8 cellular contexts compared by ENCODE assay signal in genomic region chr7:4973728-4974198, GRCh38. TPM values are rescaled to one million over a fixed set of nuclear protein-coding genes. Genes with fewer than 3 reads are reported as not detected.
DNase-seq lines count a peak whose midpoint lies in the region; ATAC-seq, FAIRE-seq and TF ChIP-seq lines count a peak whose summit lies in the region.

No MANE protein-coding gene starts in this region.

- TF ChIP-seq CTCF in fibroblast of lung (conservative IDR thresholded peaks at IDR 0.05 in 1 of 2, IDR thresholded peaks at IDR 0.05 in 1 of 2; ENCODE audit: low read depth in 1 of 2, low read length in 2 of 2) = peak; percentile 76 to 81

- H2AFZ ChIP-seq in fibroblast of lung (ENCODE audit: low read length) = peak overlapping the region; percentile 88

- ATAC-seq in GM21723 (IDR thresholded peaks at IDR 0.05; ENCODE audit: unreplicated experiment) = peak; percentile 96
- ATAC-seq in naive thymus-derived CD4-positive, alpha-beta T cell = peak; percentile 99
- ATAC-seq in stimulated activated memory B cell treated with anti-CD40 and anti-IgM and Interleukin-4, amounts not matched to agents 10 μg/mL and 1 μg/mL and 100 μg/mL, for 72 hours = peak; percentile 99

- no peaks in the 10 kb centered on the region for H3K4me1 ChIP-seq in fibroblast of lung (ENCODE audit: control insufficient read depth, extremely low read depth, insufficient read depth, low read length)
- H3K4me1 ChIP-seq in naive thymus-derived CD4-positive, alpha-beta T cell (ENCODE audit: control insufficient read depth in 2 of 2, insufficient read depth in 2 of 2, low read length in 2 of 2) = peaks cover 4 to 9% of the 10 kb centered on the region in 2 donors

- peaks cover 14% of the 10 kb centered on the region for H3K79me2 ChIP-seq in fibroblast of lung (ENCODE audit: control insufficient read depth, insufficient read depth, low read length)

- no peaks in the 10 kb centered on the region for H3K9me3 ChIP-seq in fibroblast of lung (ENCODE audit: control insufficient read depth, insufficient read depth, low read depth, low read length)
- no peaks in the 10 kb centered on the region for H3K9me3 ChIP-seq in naive thymus-derived CD4-positive, alpha-beta T cell (ENCODE audit: control insufficient read depth in 2 of 3, low read length in 3 of 3)

- CTCF ChIA-PET in naive thymus-derived CD4-positive, alpha-beta T cell (lab: Charles Lee) = interaction anchor here (0.6 to 2.3 kb wide), 10 partner anchors 9 to 364 kb away, joined by 3 to 39 read pairs (median 3); partner anchors contain the start of gene RADIL

- FAIRE-seq in RCC 7860 (lab: Jason Lieb, UNC) = no peak

- peaks cover 0 to 2% (median 0%) of the 10 kb centered on the region in 5 donors for H3K27me3 Mint-ChIP-seq in naive thymus-derived CD4-positive, alpha-beta T cell
- H3K27me3 Mint-ChIP-seq in stimulated activated memory B cell treated with anti-CD40 and anti-IgM and Interleukin-4, amounts not matched to agents 10 μg/mL and 1 μg/mL and 100 μg/mL, for 72 hours = no peaks in the 10 kb centered on the region

- H4K20me1 ChIP-seq in fibroblast of lung (ENCODE audit: control insufficient read depth, extremely low read depth, insufficient read depth, low read length) = no peaks in the 10 kb centered on the region

- intact Hi-C loops in naive thymus-derived CD4-positive, alpha-beta T cell (cut with micrococcal nuclease) = loop anchor here (1.0 to 5.0 kb wide), 9 partner anchors 72 to 423 kb away; partner anchors contain the start of genes RBAK (in 2 of the 2), FOXK1 (in 1 of the 2) and WIPI2 (in 1 of the 2)

- H3K27ac ChIP-seq in fibroblast of lung (ENCODE audit: insufficient read depth, low read length) = peak overlapping the region; percentile 80
- peak overlapping the region; percentile 78 for H3K27ac ChIP-seq in naive thymus-derived CD4-positive, alpha-beta T cell (ENCODE audit: low read depth, low read length)

- peaks cover 2% of the 10 kb centered on the region for H3K36me3 ChIP-seq in fibroblast of lung (ENCODE audit: control insufficient read depth, insufficient read depth, low read length)
- H3K36me3 ChIP-seq in naive thymus-derived CD4-positive, alpha-beta T cell (ENCODE audit: control insufficient read depth in 2 of 3, insufficient read depth in 3 of 3, low read length in 3 of 3) = peaks cover 0 to 22% (median 0%) of the 10 kb centered on the region in 3 experiments

- in situ Hi-C loops in KBM-7 (cut with MboI; ENCODE audit: low pct_unique_long_range_greater_than_20kb, low sequenced_read_pairs) = no loop called here

- H3K4me1 Mint-ChIP-seq in naive thymus-derived CD4-positive, alpha-beta T cell = peaks cover 22 to 44% (median 33%) of the 10 kb centered on the region in 7 donors
- H3K4me1 Mint-ChIP-seq in stimulated activated memory B cell treated with anti-CD40 and anti-IgM and Interleukin-4, amounts not matched to agents 10 μg/mL and 1 μg/mL and 100 μg/mL, for 72 hours = peaks cover 19% of the 10 kb centered on the region

- H3K4me3 Mint-ChIP-seq in naive thymus-derived CD4-positive, alpha-beta T cell = peak overlapping the region; percentile 85 to 100 (median 98)
- peak overlapping the region; percentile 94 for H3K4me3 Mint-ChIP-seq in stimulated activated memory B cell treated with anti-CD40 and anti-IgM and Interleukin-4, amounts not matched to agents 10 μg/mL and 1 μg/mL and 100 μg/mL, for 72 hours

- DNase-seq in Daoy (ENCODE audit: low read depth) (peak; percentile 97), KBM-7 (peak; percentile 94), RCC 7860 (ENCODE audit: low spot score) (peak; percentile 86), fibroblast of lung (ENCODE audit: low read depth in 2 of 2) (peak; percentile 85 to 91)
- DNase-seq in activated T-helper 1 cell treated with anti-CD3 and anti-CD28 coated beads, Interleukin-2, amount 50 U/mL, for 16 hours (ENCODE audit: low read depth in 1 of 2, low spot score in 1 of 2) = peak; percentile 89 to 93
- DNase-seq in naive thymus-derived CD4-positive, alpha-beta T cell = peak; percentile 89 to 99 (median 95)

- H3K27ac Mint-ChIP-seq in naive thymus-derived CD4-positive, alpha-beta T cell = peak overlapping the region; percentile 90 to 99 (median 95)
- peak overlapping the region; percentile 91 for H3K27ac Mint-ChIP-seq in stimulated activated memory B cell treated with anti-CD40 and anti-IgM and Interleukin-4, amounts not matched to agents 10 μg/mL and 1 μg/mL and 100 μg/mL, for 72 hours

- no peaks in the 10 kb centered on the region for H3K27me3 ChIP-seq in fibroblast of lung (ENCODE audit: control insufficient read depth, insufficient read depth, low read length)
- H3K27me3 ChIP-seq in naive thymus-derived CD4-positive, alpha-beta T cell (ENCODE audit: control insufficient read depth in 2 of 2, insufficient read depth in 2 of 2, low read length in 2 of 2) = no peaks in the 10 kb centered on the region

- peak overlapping the region; percentile 88 for H3K9ac ChIP-seq in fibroblast of lung (ENCODE audit: insufficient read depth, low read length)

- peaks cover 8 to 24% (median 15%) of the 10 kb centered on the region in 5 donors for H3K36me3 Mint-ChIP-seq in naive thymus-derived CD4-positive, alpha-beta T cell
- H3K36me3 Mint-ChIP-seq in stimulated activated memory B cell treated with anti-CD40 and anti-IgM and Interleukin-4, amounts not matched to agents 10 μg/mL and 1 μg/mL and 100 μg/mL, for 72 hours = peaks cover 18% of the 10 kb centered on the region

- POLR2A ChIA-PET in naive thymus-derived CD4-positive, alpha-beta T cell (lab: Charles Lee) = interaction anchor here (0.6 to 2.2 kb wide), 5 partner anchors 72 to 198 kb away, joined by 3 to 8 read pairs (median 4); partner anchors contain the start of genes AP5Z1 and RBAK

- H3K9me3 Mint-ChIP-seq in naive thymus-derived CD4-positive, alpha-beta T cell = no peaks in the 10 kb centered on the region
- no peaks in the 10 kb centered on the region for H3K9me3 Mint-ChIP-seq in stimulated activated memory B cell treated with anti-CD40 and anti-IgM and Interleukin-4, amounts not matched to agents 10 μg/mL and 1 μg/mL and 100 μg/mL, for 72 hours

- H3K4me2 ChIP-seq in fibroblast of lung (ENCODE audit: extremely low read depth, insufficient read depth, low read length) = peak overlapping the region; percentile 44

- H3K4me3 ChIP-seq in fibroblast of lung (replicated peaks in 1 of 4; ENCODE audit: control extremely low read depth in 1 of 4, insufficient read depth in 1 of 4, low read depth in 3 of 4, low read length in 4 of 4) = peak overlapping the region; percentile 58 to 92 (median 78)
- peak overlapping the region; percentile 68 for H3K4me3 ChIP-seq in naive thymus-derived CD4-positive, alpha-beta T cell (ENCODE audit: low read length)

RNA-seq across cellular contexts. Expression of gene MMD2, which starts 14.8 kb away (rescaled TPM):
- not detected in 2 replicates for total RNA-seq in Daoy (2014; rRNA removed; shearing (Covaris generic))
- not detected in 2 replicates for total RNA-seq in fibroblast of lung
- polyA plus RNA-seq in fibroblast of lung = not detected in 2 replicates
- not detected in 2 replicates for polyA plus RNA-seq in fibroblast of lung (2012)
- polyA minus RNA-seq in fibroblast of lung (ENCODE audit: low replicate concordance) = not detected in 2 replicates
- total RNA-seq in naive thymus-derived CD4-positive, alpha-beta T cell = not detected
- not detected for polyA plus RNA-seq in naive thymus-derived CD4-positive, alpha-beta T cell

Comparison
In these comparisons a context has a peak if more than half of its experiments do, and no peak if none do; other contexts are left out.
1. Peak in every context shown above with its lines: DNase-seq, ATAC-seq, H3K4me3 ChIP-seq and H3K27ac ChIP-seq.